ENCODE assay signal across 21 cellular contexts in the genomic region with DNA sequence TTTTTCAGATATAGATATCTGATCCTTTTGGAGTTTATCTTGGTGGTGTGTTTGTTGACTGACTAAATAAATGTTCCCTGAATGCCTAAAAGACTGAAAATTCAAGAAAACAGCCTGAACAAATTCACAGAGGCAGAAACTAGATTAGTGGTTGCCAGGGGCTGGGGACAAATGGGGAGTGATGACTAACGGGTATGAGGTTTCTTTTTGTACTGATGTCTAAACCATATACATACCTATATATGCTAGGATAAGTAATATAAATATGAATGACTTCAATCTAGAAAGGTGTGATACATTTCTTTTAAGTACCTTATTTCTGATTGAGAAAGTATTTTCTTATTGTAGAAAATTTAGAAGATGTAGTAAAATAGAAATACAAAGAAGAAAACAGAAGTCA.
DNase-seq lines count a peak whose midpoint lies in the region; ATAC-seq and TF ChIP-seq lines count a peak whose summit lies in the region.
"Had no signal": no experiment of that assay in that cellular context is flagged by ENCODE, and none has a peak within 500 bp of the region (broad histone marks: within the 10 kb centered on the region; RNA-seq: fewer than 3 reads in every experiment).

No MANE protein-coding gene starts in this region.

- no peaks in the 10 kb centered on the region for H3K27me3 ChIP-seq in CD4-positive, alpha-beta T cell (ENCODE audit: control insufficient read depth, insufficient read depth, low read length)
- H3K27me3 ChIP-seq: BE2C had no signal

- no peak overlapping the region for H3K4me3 Mint-ChIP-seq in activated CD4-positive, alpha-beta T cell treated with anti-CD3 and anti-CD28 coated beads for 36 hours
- no peak overlapping the region for H3K4me3 Mint-ChIP-seq in activated T-cell treated with anti-CD3 and anti-CD28 coated beads, Interleukin-2, amount 50 U/mL, for 72 hours
- no peak overlapping the region for H3K4me3 Mint-ChIP-seq in CD4-positive, alpha-beta T cell
- H3K4me3 Mint-ChIP-seq in naive thymus-derived CD8-positive, alpha-beta T cell: no peak overlapping the region
- H3K4me3 Mint-ChIP-seq in osteocyte (ENCODE audit: unreplicated experiment): no peak overlapping the region
- H3K4me3 Mint-ChIP-seq: CD14-positive monocyte, IgD-negative memory B cell had no signal

- ATAC-seq in activated CD4-positive, alpha-beta T cell treated with anti-CD3 and anti-CD28 coated beads for 36 hours: no peak
- no peak for ATAC-seq in activated T-cell treated with anti-CD3 and anti-CD28 coated beads, Interleukin-2, amount 50 U/mL, for 72 hours (replicated peaks in 1 of 2)
- no peak for ATAC-seq in CD4-positive, alpha-beta T cell (ENCODE audit: poor library complexity)
- ATAC-seq in naive thymus-derived CD8-positive, alpha-beta T cell: no peak
- ATAC-seq: Right ventricle myocardium inferior had no signal

- no peak for TF ChIP-seq CTCF in CD4-positive, alpha-beta T cell (IDR thresholded peaks at IDR 0.05)
- no peak for TF ChIP-seq CTCF in osteocyte (IDR thresholded peaks at IDR 0.05)

- no peaks in the 10 kb centered on the region for H3K9me3 Mint-ChIP-seq in activated CD4-positive, alpha-beta T cell treated with anti-CD3 and anti-CD28 coated beads for 36 hours (ENCODE audit: low read depth)
- H3K9me3 Mint-ChIP-seq in activated T-cell treated with anti-CD3 and anti-CD28 coated beads, Interleukin-2, amount 50 U/mL, for 72 hours: no peaks in the 10 kb centered on the region
- no peaks in the 10 kb centered on the region for H3K9me3 Mint-ChIP-seq in CD4-positive, alpha-beta T cell
- H3K9me3 Mint-ChIP-seq in naive thymus-derived CD8-positive, alpha-beta T cell: no peaks in the 10 kb centered on the region
- no peaks in the 10 kb centered on the region for H3K9me3 Mint-ChIP-seq in osteocyte (ENCODE audit: unreplicated experiment)
- H3K9me3 Mint-ChIP-seq: CD14-positive monocyte, IgD-negative memory B cell had no signal

- H3K36me3 Mint-ChIP-seq in activated CD4-positive, alpha-beta T cell treated with anti-CD3 and anti-CD28 coated beads for 36 hours (ENCODE audit: low read depth): peaks cover 29% of the 10 kb centered on the region
- H3K36me3 Mint-ChIP-seq in activated T-cell treated with anti-CD3 and anti-CD28 coated beads, Interleukin-2, amount 50 U/mL, for 72 hours (ENCODE audit: insufficient read depth in 2 of 2): peaks cover 5 to 13% of the 10 kb centered on the region in 2 donors
- peaks cover 96% of the 10 kb centered on the region for H3K36me3 Mint-ChIP-seq in CD4-positive, alpha-beta T cell (ENCODE audit: low read depth)
- H3K36me3 Mint-ChIP-seq in naive thymus-derived CD8-positive, alpha-beta T cell: peaks cover 0 to 96% (median 15%) of the 10 kb centered on the region in 3 donors
- H3K36me3 Mint-ChIP-seq in osteocyte (ENCODE audit: unreplicated experiment): peaks cover 4% of the 10 kb centered on the region

- no peaks in the 10 kb centered on the region for H3K9me3 ChIP-seq in CD4-positive, alpha-beta T cell (ENCODE audit: control insufficient read depth, low read length)
- H3K9me3 ChIP-seq: BE2C had no signal

- no peak overlapping the region for H3K27ac ChIP-seq in CD4-positive, alpha-beta T cell (ENCODE audit: low read depth, low read length)
- H3K27ac ChIP-seq: 22Rv1, HL-60, KMS-11, PC-9 had no signal

- no peak for DNase-seq in activated CD4-positive, alpha-beta T cell treated with anti-CD3 and anti-CD28 coated beads for 36 hours
- no peak for DNase-seq in activated CD4-positive, alpha-beta T cell treated with anti-CD3 and anti-CD28 coated beads, Interleukin-2, amount 50 U/mL, for 1 hour
- DNase-seq in activated T-cell treated with anti-CD3 and anti-CD28 coated beads, Interleukin-2, amount 50 U/mL, for 72 hours: no peak
- no peak for DNase-seq in activated T-cell treated with anti-CD3 and anti-CD28 coated beads, Interleukin-2, amount 50 U/mL, for 1 hour
- DNase-seq in CD4-positive, alpha-beta T cell: no peak
- DNase-seq in naive thymus-derived CD8-positive, alpha-beta T cell: no peak
- DNase-seq in osteocyte (ENCODE audit: extremely low spot score, unreplicated experiment): no peak
- DNase-seq: BE2C, MM.1S, NCI-H1417, NCI-H1694, NCI-H2081, NCI-H2227 treated with DMSO at 0.1 percent for 48 hours, NCI-H526 treated with DMSO at 0.1 percent for 48 hours, PC-9 had no signal

- peak overlapping the region; percentile 35 for H3K27ac Mint-ChIP-seq in activated CD4-positive, alpha-beta T cell treated with anti-CD3 and anti-CD28 coated beads for 36 hours
- H3K27ac Mint-ChIP-seq in activated T-cell treated with anti-CD3 and anti-CD28 coated beads, Interleukin-2, amount 50 U/mL, for 72 hours: peak overlapping the region; percentile 81
- peak overlapping the region; percentile 53 for H3K27ac Mint-ChIP-seq in CD4-positive, alpha-beta T cell
- peak overlapping the region in 6 of 10 donors; percentile 1 to 78 (median 30) for H3K27ac Mint-ChIP-seq in naive thymus-derived CD8-positive, alpha-beta T cell
- no peak overlapping the region for H3K27ac Mint-ChIP-seq in osteocyte (ENCODE audit: unreplicated experiment)

- no peaks in the 10 kb centered on the region for H3K27me3 Mint-ChIP-seq in activated CD4-positive, alpha-beta T cell treated with anti-CD3 and anti-CD28 coated beads for 36 hours
- no peaks in the 10 kb centered on the region for H3K27me3 Mint-ChIP-seq in activated T-cell treated with anti-CD3 and anti-CD28 coated beads, Interleukin-2, amount 50 U/mL, for 72 hours (ENCODE audit: low read depth)
- H3K27me3 Mint-ChIP-seq in CD4-positive, alpha-beta T cell: no peaks in the 10 kb centered on the region
- H3K27me3 Mint-ChIP-seq in naive thymus-derived CD8-positive, alpha-beta T cell: no peaks in the 10 kb centered on the region
- H3K27me3 Mint-ChIP-seq in osteocyte (ENCODE audit: unreplicated experiment): no peaks in the 10 kb centered on the region
- H3K27me3 Mint-ChIP-seq: IgD-negative memory B cell had no signal

- H3K4me1 Mint-ChIP-seq in activated CD4-positive, alpha-beta T cell treated with anti-CD3 and anti-CD28 coated beads for 36 hours: peaks cover 5% of the 10 kb centered on the region
- H3K4me1 Mint-ChIP-seq in activated T-cell treated with anti-CD3 and anti-CD28 coated beads, Interleukin-2, amount 50 U/mL, for 72 hours (ENCODE audit: low read depth): peaks cover 1% of the 10 kb centered on the region
- peaks cover 14% of the 10 kb centered on the region for H3K4me1 Mint-ChIP-seq in CD4-positive, alpha-beta T cell (ENCODE audit: low read depth)
- peaks cover 8 to 31% (median 17%) of the 10 kb centered on the region in 4 donors for H3K4me1 Mint-ChIP-seq in naive thymus-derived CD8-positive, alpha-beta T cell
- H3K4me1 Mint-ChIP-seq in osteocyte (ENCODE audit: unreplicated experiment): peaks cover 17% of the 10 kb centered on the region
- H3K4me1 Mint-ChIP-seq: CD14-positive monocyte had no signal

- intact Hi-C loops in activated CD4-positive, alpha-beta T cell treated with anti-CD3 and anti-CD28 coated beads for 36 hours (cut with DNase I, micrococcal nuclease): no loop called here
- intact Hi-C loops in CD4-positive, alpha-beta T cell (cut with DNase I, micrococcal nuclease): no loop called here

- POLR2A ChIA-PET in activated CD4-positive, alpha-beta T cell treated with anti-CD3 and anti-CD28 coated beads for 36 hours (lab: Charles Lee): interaction anchor here (0.7 kb wide), 1 partner anchor 262 kb away, joined by 3 read pairs; no protein-coding TSS in a partner anchor
- POLR2A ChIA-PET in CD4-positive, alpha-beta T cell (lab: Charles Lee): no interaction called here
- POLR2A ChIA-PET in naive thymus-derived CD8-positive, alpha-beta T cell (lab: Charles Lee): no interaction called here

- CTCF ChIA-PET in activated CD4-positive, alpha-beta T cell treated with anti-CD3 and anti-CD28 coated beads for 36 hours (lab: Charles Lee): no interaction called here
- CTCF ChIA-PET in CD4-positive, alpha-beta T cell (lab: Charles Lee): no interaction called here
